Comparison of ENCODE assay signal across 12 cellular contexts in genomic region chr1:152018537-152018936, GRCh38. TPM values are rescaled to one million over a fixed set of nuclear protein-coding genes. Genes with fewer than 3 reads are reported as not detected.
DNase-seq lines count a peak whose midpoint lies in the region; ATAC-seq, FAIRE-seq and TF ChIP-seq lines count a peak whose summit lies in the region.
"Had no signal": no experiment of that assay in that cellular context is flagged by ENCODE, and none has a peak within 500 bp of the region (broad histone marks: within the 10 kb centered on the region; RNA-seq: fewer than 3 reads in every experiment).

No MANE protein-coding gene starts in this region.

- H3K9me3 Mint-ChIP-seq in activated CD4-positive, alpha-beta memory T cell treated with anti-CD3 and anti-CD28 coated beads for 36 hours, result no peaks in the 10 kb centered on the region
- H3K9me3 Mint-ChIP-seq: activated naive CD4-positive, alpha-beta T cell treated with anti-CD3 and anti-CD28 coated beads, Interleukin-2, amount 50 U/mL, for 72 hours; natural killer cell treated with Interleukin-12 subunit alpha and Interleukin-12 subunit beta and Interleukin-15 and Interleukin-18, amount 100 ng/mL, for 72 hours had no signal

- H3K4me1 Mint-ChIP-seq in activated CD4-positive, alpha-beta memory T cell treated with anti-CD3 and anti-CD28 coated beads for 36 hours (ENCODE audit: low read depth), result peaks cover 4% of the 10 kb centered on the region

- H3K27ac Mint-ChIP-seq in activated CD4-positive, alpha-beta memory T cell treated with anti-CD3 and anti-CD28 coated beads for 36 hours, result no peak overlapping the region
- H3K27ac Mint-ChIP-seq: activated naive CD4-positive, alpha-beta T cell treated with anti-CD3 and anti-CD28 coated beads, Interleukin-2, amount 50 U/mL, for 72 hours; natural killer cell treated with Interleukin-12 subunit alpha and Interleukin-12 subunit beta and Interleukin-15 and Interleukin-18, amount 100 ng/mL, for 72 hours had no signal

- H3K36me3 ChIP-seq in DOHH2 (ENCODE audit: control insufficient read depth, low read length) (no peaks in the 10 kb centered on the region), GM23248 (ENCODE audit: low read depth) (no peaks in the 10 kb centered on the region), keratinocyte (ENCODE audit: control insufficient read depth in 2 of 2, extremely low read depth in 1 of 2, insufficient read depth in 2 of 2, low read length in 2 of 2) (no peaks in the 10 kb centered on the region)
- H3K36me3 ChIP-seq: gastroesophageal sphincter had no signal

- POLR2A ChIA-PET in activated CD4-positive, alpha-beta memory T cell treated with anti-CD3 and anti-CD28 coated beads for 36 hours (lab: Charles Lee), result no interaction called here

- no peak overlapping the region for H3K27ac ChIP-seq in DOHH2 (ENCODE audit: low read depth, low read length)
- H3K27ac ChIP-seq in GM23248, result no peak overlapping the region
- H3K27ac ChIP-seq in keratinocyte (ENCODE audit: control insufficient read depth, insufficient read depth, low read length), result no peak overlapping the region
- H3K27ac ChIP-seq: gastroesophageal sphincter had no signal

- H3K4me3 ChIP-seq in DOHH2 (ENCODE audit: low read length), result no peak overlapping the region
- no peak overlapping the region for H3K4me3 ChIP-seq in GM23248
- no peak overlapping the region for H3K4me3 ChIP-seq in keratinocyte (ENCODE audit: control insufficient read depth in 2 of 3, extremely low read depth in 1 of 3, insufficient read depth in 2 of 3, low read depth in 1 of 3, low read length in 3 of 3)
- H3K4me3 ChIP-seq: gastroesophageal sphincter had no signal

- H3K9me1 ChIP-seq in keratinocyte (ENCODE audit: control insufficient read depth, extremely low read depth, insufficient read depth, low read length), result no peaks in the 10 kb centered on the region

- H3K27me3 ChIP-seq in DOHH2 (ENCODE audit: control insufficient read depth, low read length), result peaks cover 29% of the 10 kb centered on the region
- H3K27me3 ChIP-seq in GM23248 (replicated peaks; ENCODE audit: insufficient read depth), result no peaks in the 10 kb centered on the region; the same call in 1 of the 2 replicates
- no peaks in the 10 kb centered on the region for H3K27me3 ChIP-seq in keratinocyte (ENCODE audit: control insufficient read depth, extremely low read depth, insufficient read depth, low read length)
- H3K27me3 ChIP-seq: gastroesophageal sphincter had no signal

- intact Hi-C loops in activated CD4-positive, alpha-beta memory T cell treated with anti-CD3 and anti-CD28 coated beads for 36 hours (cut with micrococcal nuclease), result no loop called here

- DNase-seq in GM23248 (peak; percentile 47), keratinocyte (ENCODE audit: low read depth, low spot score) (no peak), NCI-H510A (lab: John Stamatoyannopoulos, UW) (no peak), OCI-M2 (lab: John Stamatoyannopoulos, UW; ENCODE audit: unreplicated experiment) (no peak)
- DNase-seq in activated CD4-positive, alpha-beta memory T cell treated with anti-CD3 and anti-CD28 coated beads for 36 hours, result peak; percentile 69
- DNase-seq: NCI-H1048 had no signal

- no peaks in the 10 kb centered on the region for H4K20me1 ChIP-seq in DOHH2 (ENCODE audit: control insufficient read depth, insufficient read depth, low read depth, low read length)
- no peaks in the 10 kb centered on the region for H4K20me1 ChIP-seq in GM23248 (ENCODE audit: insufficient read depth)
- no peaks in the 10 kb centered on the region for H4K20me1 ChIP-seq in keratinocyte (ENCODE audit: control insufficient read depth, extremely low read depth, insufficient read depth, low read length)

- H3K4me1 ChIP-seq in DOHH2 (ENCODE audit: control insufficient read depth, low read length) (no peaks in the 10 kb centered on the region), GM23248 (ENCODE audit: insufficient read depth) (no peaks in the 10 kb centered on the region), keratinocyte (ENCODE audit: control insufficient read depth, extremely low read depth, insufficient read depth, low read length) (peaks cover 31% of the 10 kb centered on the region)
- H3K4me1 ChIP-seq: gastroesophageal sphincter had no signal

- H3K9me2 ChIP-seq in DOHH2 (replicated peaks; ENCODE audit: control insufficient read depth, low read length) (no peaks in the 10 kb centered on the region), GM23248 (ENCODE audit: insufficient read depth) (no peaks in the 10 kb centered on the region)

- no peak overlapping the region for H2AFZ ChIP-seq in GM23248
- no peak overlapping the region for H2AFZ ChIP-seq in keratinocyte (ENCODE audit: control insufficient read depth, low read length)

- H3F3A ChIP-seq in DOHH2 (ENCODE audit: control insufficient read depth, insufficient read depth), result no peaks in the 10 kb centered on the region
- no peaks in the 10 kb centered on the region for H3F3A ChIP-seq in GM23248 (ENCODE audit: insufficient read depth)

- TF ChIP-seq CTCF in DOHH2 (IDR thresholded peaks at IDR 0.05; ENCODE audit: low read depth, low read length, poor library complexity, severe bottlenecking) (peak; percentile 70), keratinocyte (optimal IDR thresholded peaks at IDR 0.05 in 1 of 3, IDR thresholded peaks at IDR 0.05 in 1 of 3, conservative IDR thresholded peaks at IDR 0.05 in 1 of 3; ENCODE audit: extremely low read depth in 1 of 3, insufficient read depth in 2 of 3, low read length in 3 of 3) (peak; percentile 28 to 47 (median 36))

- H3K9me3 ChIP-seq in DOHH2 (ENCODE audit: control insufficient read depth, insufficient read depth, low read length) (no peaks in the 10 kb centered on the region), GM23248 (ENCODE audit: low read depth) (no peaks in the 10 kb centered on the region), keratinocyte (ENCODE audit: control insufficient read depth, low read depth, low read length) (no peaks in the 10 kb centered on the region)
- H3K9me3 ChIP-seq: gastroesophageal sphincter had no signal

- H3K79me2 ChIP-seq in DOHH2 (ENCODE audit: control insufficient read depth, low read length) (no peaks in the 10 kb centered on the region), GM23248 (ENCODE audit: insufficient read depth) (no peaks in the 10 kb centered on the region), keratinocyte (ENCODE audit: control insufficient read depth, insufficient read depth, low read length) (no peaks in the 10 kb centered on the region)

- dilution Hi-C loops in keratinocyte (cut with MboI; ENCODE audit: extremely low pct_ligation_motif_present, low sequenced_read_pairs), result no loop called here

- peaks cover 10% of the 10 kb centered on the region for H3K27me3 Mint-ChIP-seq in activated CD4-positive, alpha-beta memory T cell treated with anti-CD3 and anti-CD28 coated beads for 36 hours

- CTCF ChIA-PET in activated CD4-positive, alpha-beta memory T cell treated with anti-CD3 and anti-CD28 coated beads for 36 hours (lab: Charles Lee), result interaction anchor here (0.8 to 2.4 kb wide), 5 partner anchors 9 to 131 kb away, joined by 3 to 11 read pairs (median 6); no protein-coding TSS in a partner anchor

- 43% methylated on average over 4 of the region's 4 CpGs for WGBS in GM23248 (ENCODE audit: low coverage in 1 of 2, low lambda C conversion rate in 2 of 2, missing lambda C conversion rate in 2 of 2), 2 experiments

- H3K9ac ChIP-seq in GM23248, result no peak overlapping the region
- H3K9ac ChIP-seq in keratinocyte (ENCODE audit: control insufficient read depth, extremely low read depth, insufficient read depth, low read length), result no peak overlapping the region

- H3K36me3 Mint-ChIP-seq in activated CD4-positive, alpha-beta memory T cell treated with anti-CD3 and anti-CD28 coated beads for 36 hours, result no peaks in the 10 kb centered on the region
- H3K36me3 Mint-ChIP-seq: activated naive CD4-positive, alpha-beta T cell treated with anti-CD3 and anti-CD28 coated beads, Interleukin-2, amount 50 U/mL, for 72 hours; natural killer cell treated with Interleukin-12 subunit alpha and Interleukin-12 subunit beta and Interleukin-15 and Interleukin-18, amount 100 ng/mL, for 72 hours had no signal

- in situ Hi-C loops in GM23248 (cut with MboI), result no loop called here

- ATAC-seq in HG02981 (IDR thresholded peaks at IDR 0.05; ENCODE audit: unreplicated experiment), result no peak
- ATAC-seq in HG03039 (IDR thresholded peaks at IDR 0.05; ENCODE audit: unreplicated experiment), result no peak
- ATAC-seq: activated naive CD4-positive, alpha-beta T cell treated with anti-CD3 and anti-CD28 coated beads, Interleukin-2, amount 50 U/mL, for 72 hours; gastroesophageal sphincter; natural killer cell treated with Interleukin-12 subunit alpha and Interleukin-12 subunit beta and Interleukin-15 and Interleukin-18, amount 100 ng/mL, for 72 hours had no signal

- H3K4me2 ChIP-seq in DOHH2 (ENCODE audit: low read length) (no peak overlapping the region), GM23248 (ENCODE audit: unreplicated experiment) (no peak overlapping the region), keratinocyte (ENCODE audit: control insufficient read depth, extremely low read depth, insufficient read depth, low read depth, low read length) (no peak overlapping the region)

- H3K4me3 Mint-ChIP-seq in activated CD4-positive, alpha-beta memory T cell treated with anti-CD3 and anti-CD28 coated beads for 36 hours, result no peak overlapping the region
- H3K4me3 Mint-ChIP-seq: natural killer cell treated with Interleukin-12 subunit alpha and Interleukin-12 subunit beta and Interleukin-15 and Interleukin-18, amount 100 ng/mL, for 72 hours had no signal

- FAIRE-seq in keratinocyte (lab: Jason Lieb, UNC), result no peak

RNA-seq across cellular contexts. Expression of gene S100A11, which starts 18.3 kb away (rescaled TPM):
- 460 and 612 TPM in 2 replicates for total RNA-seq in GM23248 (2014; rRNA removed; shearing (Covaris generic))
- polyA plus RNA-seq in GM23248 (2016; fragmentation: Nextera tagmentation; extraction: Ambion mirVana) (4,050 and 4,052 TPM in 2 replicates), keratinocyte (3,230 to 4,658 TPM (median 4,125 TPM) in 3 replicates)
- 100 to 1,000 TPM; 460 to 477 TPM for total RNA-seq in activated CD4-positive, alpha-beta memory T cell treated with anti-CD3 and anti-CD28 coated beads for 36 hours
- 385 TPM for polyA plus RNA-seq in keratinocyte (2011; ENCODE audit: low read depth)
- polyA plus RNA-seq in keratinocyte (2011; cell fraction: cytosol; rRNA removed), result 5,163 and 5,922 TPM in 2 replicates
- polyA plus RNA-seq in keratinocyte (2011; cell fraction: nucleus; rRNA removed), result 1,558 and 1,872 TPM in 2 replicates
- polyA plus RNA-seq in keratinocyte (2012; ENCODE audit: low replicate concordance), result 4,957 and 5,664 TPM in 2 replicates
- 2,598 to 4,430 TPM (median 2,761 TPM) in 3 replicates for polyA minus RNA-seq in keratinocyte
- polyA minus RNA-seq in keratinocyte (2011; cell fraction: cytosol; rRNA and poly(A)+ RNA removed), result 2,126 TPM
- 610 and 888 TPM in 2 replicates for polyA minus RNA-seq in keratinocyte (2011; cell fraction: nucleus; rRNA and poly(A)+ RNA removed)

RNA-seq across cellular contexts. Expression of gene S100A10, which starts 24.9 kb away (rescaled TPM):
- 60.5 and 60.7 TPM in 2 replicates for total RNA-seq in GM23248 (2014; rRNA removed; shearing (Covaris generic))
- polyA plus RNA-seq in GM23248 (2016; fragmentation: Nextera tagmentation; extraction: Ambion mirVana), result 1,024 and 1,043 TPM in 2 replicates
- total RNA-seq in activated CD4-positive, alpha-beta memory T cell treated with anti-CD3 and anti-CD28 coated beads for 36 hours, result 100 to 1,000 TPM; 257 to 270 TPM
- polyA plus RNA-seq in keratinocyte, result 762 to 1,688 TPM (median 1,061 TPM) in 3 replicates
- polyA plus RNA-seq in keratinocyte (2011; ENCODE audit: low read depth), result 7,825 TPM
- polyA plus RNA-seq in keratinocyte (2011; cell fraction: cytosol; rRNA removed), result 1,426 and 2,466 TPM in 2 replicates
- 399 and 409 TPM in 2 replicates for polyA plus RNA-seq in keratinocyte (2011; cell fraction: nucleus; rRNA removed)
- 2,272 and 2,757 TPM in 2 replicates for polyA plus RNA-seq in keratinocyte (2012; ENCODE audit: low replicate concordance)
- 156 to 769 TPM (median 744 TPM) in 3 replicates for polyA minus RNA-seq in keratinocyte
- polyA minus RNA-seq in keratinocyte (2011; cell fraction: cytosol; rRNA and poly(A)+ RNA removed), result 3,568 TPM
- polyA minus RNA-seq in keratinocyte (2011; cell fraction: nucleus; rRNA and poly(A)+ RNA removed), result 194 and 286 TPM in 2 replicates

Comparison
In these comparisons a context has a peak if more than half of its experiments do, and no peak if none do; other contexts are left out.
1. DNase-seq: peak in GM23248 (single experiment) and activated CD4-positive, alpha-beta memory T cell treated with anti-CD3 and anti-CD28 coated beads for 36 hours (single experiment); none in keratinocyte (single experiment), NCI-H510A (single experiment) and OCI-M2 (single experiment).